In the genomic region with DNA sequence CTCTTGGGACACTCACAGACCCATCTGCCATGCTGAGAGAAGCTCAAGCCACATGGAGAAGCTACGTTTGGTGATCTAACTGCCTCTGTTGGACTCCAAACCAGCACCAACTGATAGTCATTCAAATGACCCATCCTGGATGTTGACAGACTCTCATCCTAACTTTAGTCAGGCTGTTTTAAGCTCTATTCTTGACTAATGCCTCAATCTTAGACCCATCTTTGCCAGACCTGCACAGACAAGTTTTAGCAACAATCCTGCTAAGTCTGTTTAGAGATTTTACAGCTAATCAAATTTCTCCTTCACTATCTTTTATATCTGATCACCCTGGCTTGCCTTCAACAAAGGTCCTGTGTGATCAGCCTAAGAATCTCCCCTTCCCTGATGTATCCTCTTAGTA, we compare ENCODE assay signal across 8 cellular contexts.
"Had no signal": no experiment of that assay in that cellular context is flagged by ENCODE, and none has a peak within 500 bp of the region (broad histone marks: within the 10 kb centered on the region; RNA-seq: fewer than 3 reads in every experiment).

No MANE protein-coding gene starts in this region.

- DNase-seq: H9, HCEC 1CT, KBM-7 had no signal

- H3K9me3 Mint-ChIP-seq: GM23338 had no signal

- H3K27me3 Mint-ChIP-seq: IgD-negative memory B cell had no signal

- H3K36me3 Mint-ChIP-seq: IgD-negative memory B cell had no signal

- H3K4me1 Mint-ChIP-seq: GM23338, H9, IgD-negative memory B cell had no signal

- ATAC-seq: GM23338, HepG2 had no signal

- FAIRE-seq: H1, H54, HepG2 had no signal

- H3K27ac Mint-ChIP-seq: GM23338, H9, IgD-negative memory B cell had no signal

- H3K4me2 ChIP-seq: GM23338 had no signal

- H3K4me3 ChIP-seq: GM23338 had no signal

- H3K4me3 Mint-ChIP-seq: GM23338, H9, IgD-negative memory B cell had no signal

- H2AFZ ChIP-seq: GM23338 had no signal
